Comparison of ENCODE assay signal across 21 cellular contexts in the genomic region with DNA sequence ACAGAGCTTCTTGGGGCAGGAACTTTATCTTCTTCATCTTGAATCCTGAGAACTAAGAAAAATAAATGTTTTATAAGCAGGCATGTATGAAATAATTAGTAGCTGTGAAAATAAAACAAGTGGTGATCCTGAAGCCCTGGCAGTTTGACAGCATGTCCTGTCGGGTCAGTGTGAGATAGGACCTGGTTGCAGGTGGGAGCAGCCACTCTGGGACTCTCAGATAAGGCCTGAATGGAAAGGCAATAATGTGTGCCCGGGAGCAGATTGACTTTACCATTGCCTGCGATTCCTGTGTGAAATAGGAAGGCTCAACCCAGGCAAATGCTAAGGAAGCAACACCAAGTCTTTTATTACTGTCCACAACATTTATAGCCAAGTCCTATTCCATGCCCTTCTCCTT.
"Had no signal": no experiment of that assay in that cellular context is flagged by ENCODE, and none has a peak within 500 bp of the region (broad histone marks: within the 10 kb centered on the region; RNA-seq: fewer than 3 reads in every experiment).

No MANE protein-coding gene starts in this region.

- H3K27ac Mint-ChIP-seq: activated naive CD8-positive, alpha-beta T cell treated with anti-CD3 and anti-CD28 coated beads for 36 hours; endodermal cell; nephron had no signal

- H3K27ac ChIP-seq: left ventricle myocardium inferior, spleen, tibial artery had no signal

- H3K4me1 ChIP-seq: left ventricle myocardium inferior, spleen, tibial artery had no signal

- H3K4me3 ChIP-seq: left ventricle myocardium inferior, spleen, tibial artery, vagina had no signal

- H3K27me3 ChIP-seq: tibial artery, vagina had no signal

- H3K36me3 ChIP-seq: left ventricle myocardium inferior, spleen, tibial artery, vagina had no signal

- DNase-seq: activated CD4-positive, alpha-beta T cell treated with anti-CD3 and anti-CD28 coated beads for 4 hours; activated CD4-positive, alpha-beta T cell treated with anti-CD3 and anti-CD28 coated beads, Interleukin-2, amount 50 U/mL, for 48 hours; activated CD4-positive, CD25-positive, alpha-beta regulatory T cell; activated CD8-positive, alpha-beta memory T cell treated with anti-CD3 and anti-CD28 coated beads, Interleukin-2, amount 50 U/mL, for 48 hours; activated naive CD4-positive, alpha-beta T cell treated with Interleukin-2 at 50 U/mL for 16 hours; activated naive CD8-positive, alpha-beta T cell treated with anti-CD3 and anti-CD28 coated beads for 36 hours; activated T-cell treated with anti-CD3 and anti-CD28 coated beads, Interleukin-2, amount 50 U/mL, for 4 hours; cortex of kidney; endodermal cell; foreskin fibroblast; kidney glomerular epithelial cell; left ventricle myocardium inferior; nucleus accumbens; posterior cingulate gyrus; spleen; stimulated activated CD4-positive, alpha-beta T cell treated with anti-CD3 and anti-CD28 coated beads, Interleukin-4, amount 100 ng/mL, for 1 hour; stimulated activated naive CD4-positive, alpha-beta T cell treated with Interleukin-2 at 50 U/mL for 16 hours; T-helper 9 cell; tibial artery had no signal

- H3K9me3 ChIP-seq: left ventricle myocardium inferior, tibial artery, vagina had no signal

- H3K4me3 Mint-ChIP-seq: activated naive CD8-positive, alpha-beta T cell treated with anti-CD3 and anti-CD28 coated beads for 36 hours; activated T-cell treated with anti-CD3 and anti-CD28 coated beads, Interleukin-2, amount 50 U/mL, for 4 hours; endodermal cell; nephron had no signal
